1 cellular context compared by ENCODE assay signal in genomic region chr12:53995311-53996187, GRCh38.
A peak's percentile ranks its signal among the peaks of the same experiment; 100 is the strongest.
TF ChIP-seq lines count a peak whose summit lies in the region.

No MANE protein-coding gene starts in this region.

TF ChIP-seq in K562, 482 proteins besides CTCF, POLR2A, EP300 and RAD21 (continued from another document and continues in another):
- 0 out of 2 replicates have a peak, but pooled peaks have one; percentile 18 for TF ChIP-seq CREB1 (IDR thresholded peaks at IDR 0.05)
- no peak for TF ChIP-seq CREB1 (CRISPR knock-in tag; IDR thresholded peaks at IDR 0.05)
- no peak for TF ChIP-seq POU5F1 (IDR thresholded peaks at IDR 0.05; ENCODE audit: borderline replicate concordance, low read depth, low read length, partially characterized antibody)
- TF ChIP-seq ATF7 (IDR thresholded peaks at IDR 0.05) = no peak; the same call in none of the 2 replicates
- no peak for TF ChIP-seq EHMT2 (IDR thresholded peaks at IDR 0.05)
- no peak for TF ChIP-seq ZNF655 (CRISPR knock-in tag; IDR thresholded peaks at IDR 0.05)
- no peak for TF ChIP-seq RFX1 (IDR thresholded peaks at IDR 0.05)
- no peak for TF ChIP-seq MCM5 (IDR thresholded peaks at IDR 0.05; ENCODE audit: low read depth)
- TF ChIP-seq ZBED1 (IDR thresholded peaks at IDR 0.05) = no peak
- TF ChIP-seq ID3 (CRISPR knock-in tag; IDR thresholded peaks at IDR 0.05) = no peak
- TF ChIP-seq ID3 (tag; IDR thresholded peaks at IDR 0.05) = no peak; the same call in 1 of the 2 replicates
- TF ChIP-seq POLR2B (IDR thresholded peaks at IDR 0.05; ENCODE audit: low read depth, partially characterized antibody) = peak; percentile 80
- no peak for TF ChIP-seq HDAC8 (tag; IDR thresholded peaks at IDR 0.05)
- TF ChIP-seq BRF2 (IDR thresholded peaks at IDR 0.05; ENCODE audit: borderline replicate concordance, insufficient read depth, insufficient read length) = no peak
- TF ChIP-seq ZNF76 (CRISPR knock-in tag; IDR thresholded peaks at IDR 0.05; ENCODE audit: borderline replicate concordance) = no peak
- no peak for TF ChIP-seq ZC3H8 (IDR thresholded peaks at IDR 0.05)
- no peak for TF ChIP-seq THRB (CRISPR knock-in tag; conservative IDR thresholded peaks at IDR 0.05)
- TF ChIP-seq ETS1 (conservative IDR thresholded peaks at IDR 0.05; ENCODE audit: control insufficient read depth, low read depth, low read length) = peak; percentile 9; the same call in 1 of the 2 replicates
- TF ChIP-seq BRF1 (IDR thresholded peaks at IDR 0.05; ENCODE audit: borderline replicate concordance, extremely low read depth, insufficient read length) = no peak
- 0 out of 4 replicates have a peak, but pooled peaks of 1 of the 2 experiments have one; percentile 28 for TF ChIP-seq NRF1 (conservative IDR thresholded peaks at IDR 0.05 in 1 of 2, IDR thresholded peaks at IDR 0.05 in 1 of 2)
- 0 out of 2 replicates have a peak, but pooled peaks have one; percentile 40 for TF ChIP-seq ZBTB17 (CRISPR knock-in tag; IDR thresholded peaks at IDR 0.05)
- TF ChIP-seq FUS (optimal IDR thresholded peaks at IDR 0.05; ENCODE audit: low read depth, low read length) = no peak
- TF ChIP-seq HMG20B (CRISPR knock-in tag; IDR thresholded peaks at IDR 0.05) = no peak
- no peak for TF ChIP-seq RREB1 (CRISPR knock-in tag; IDR thresholded peaks at IDR 0.05)
- no peak for TF ChIP-seq HNRNPUL1 (IDR thresholded peaks at IDR 0.05; ENCODE audit: low read length)
- TF ChIP-seq SMARCC2 (IDR thresholded peaks at IDR 0.05; ENCODE audit: low read depth) = no peak
- TF ChIP-seq RBFOX2 (IDR thresholded peaks at IDR 0.05; ENCODE audit: low read depth, low read length) = peak; percentile 88
- TF ChIP-seq ZNF121 (CRISPR knock-in tag; conservative IDR thresholded peaks at IDR 0.05) = no peak
- TF ChIP-seq GTF2A2 (tag; IDR thresholded peaks at IDR 0.05) = no peak; the same call in 1 of the 2 replicates
- no peak for TF ChIP-seq RBM22 (IDR thresholded peaks at IDR 0.05; ENCODE audit: low read depth, low read length, poor library complexity, severe bottlenecking)
- peak; percentile 68; the same call in 1 of the 2 replicates for TF ChIP-seq PML (IDR thresholded peaks at IDR 0.05; ENCODE audit: low read length)
- peak; percentile 32; the same call in 1 of the 2 replicates for TF ChIP-seq CREM (IDR thresholded peaks at IDR 0.05; ENCODE audit: low read depth)
- no peak for TF ChIP-seq ZNF347 (CRISPR knock-in tag; IDR thresholded peaks at IDR 0.05; ENCODE audit: low read depth)
- TF ChIP-seq PRPF4 (IDR thresholded peaks at IDR 0.05; ENCODE audit: insufficient read depth, low read depth, low read length, poor library complexity, severe bottlenecking) = no peak
- TF ChIP-seq BRCA1 (IDR thresholded peaks at IDR 0.05) = no peak
- TF ChIP-seq BRCA1 (CRISPR knock-in tag; IDR thresholded peaks at IDR 0.05) = no peak
- no peak for TF ChIP-seq ZNF668 (CRISPR knock-in tag; IDR thresholded peaks at IDR 0.05)
- no peak for TF ChIP-seq HNRNPL (IDR thresholded peaks at IDR 0.05; ENCODE audit: low read depth, low read length)
- TF ChIP-seq MTA2 (IDR thresholded peaks at IDR 0.05; ENCODE audit: low read depth) = no peak
- TF ChIP-seq CCAR2 (IDR thresholded peaks at IDR 0.05; ENCODE audit: low read depth, low read length) = no peak
- no peak for TF ChIP-seq CBFB (CRISPR knock-in tag; IDR thresholded peaks at IDR 0.05)
- TF ChIP-seq E2F4 (CRISPR knock-in tag; IDR thresholded peaks at IDR 0.05; ENCODE audit: low read depth) = peak; percentile 61; the same call in 1 of the 2 replicates
- TF ChIP-seq POLR2H (tag; IDR thresholded peaks at IDR 0.05; ENCODE audit: low read depth) = no peak
- no peak for TF ChIP-seq THRAP3 (IDR thresholded peaks at IDR 0.05; ENCODE audit: borderline replicate concordance)
- TF ChIP-seq ZBTB43 (CRISPR knock-in tag; IDR thresholded peaks at IDR 0.05) = no peak
- no peak for TF ChIP-seq CREBBP (IDR thresholded peaks at IDR 0.05; ENCODE audit: low read depth, low read length)
- no peak for TF ChIP-seq GATA2 (CRISPR knock-in tag; IDR thresholded peaks at IDR 0.05)
- TF ChIP-seq NR0B1 (IDR thresholded peaks at IDR 0.05; ENCODE audit: partially characterized antibody) = no peak
- TF ChIP-seq ZSCAN32 (CRISPR knock-in tag; IDR thresholded peaks at IDR 0.05) = no peak
- no peak for TF ChIP-seq FOSL1 (tag; conservative IDR thresholded peaks at IDR 0.05)
- no peak for TF ChIP-seq HIVEP1 (CRISPR knock-in tag; IDR thresholded peaks at IDR 0.05)
- no peak; the same call in none of the 2 replicates for TF ChIP-seq MBD2 (IDR thresholded peaks at IDR 0.05; ENCODE audit: borderline replicate concordance, low read depth)
- TF ChIP-seq ZFP1 (CRISPR knock-in tag; IDR thresholded peaks at IDR 0.05) = no peak
- no peak for TF ChIP-seq NCOA6 (IDR thresholded peaks at IDR 0.05)
- TF ChIP-seq ARID2 (IDR thresholded peaks at IDR 0.05) = no peak
- TF ChIP-seq ARHGAP35 (IDR thresholded peaks at IDR 0.05; ENCODE audit: partially characterized antibody) = no peak
- TF ChIP-seq STAT5B (CRISPR knock-in tag; IDR thresholded peaks at IDR 0.05) = no peak
- TF ChIP-seq ZZZ3 (IDR thresholded peaks at IDR 0.05) = no peak
- no peak for TF ChIP-seq COPS2 (conservative IDR thresholded peaks at IDR 0.05)
- peak; percentile 84 for TF ChIP-seq POLR2AphosphoS5 (IDR thresholded peaks at IDR 0.05; ENCODE audit: control insufficient read depth, insufficient read depth, low read depth, low read length)
- no peak for TF ChIP-seq PRMT5 (CRISPR knock-in tag; IDR thresholded peaks at IDR 0.05)
- TF ChIP-seq KDM1A (IDR thresholded peaks at IDR 0.05) = no peak; a peak in 1 of 4 replicates
